Comparison of ENCODE assay signal across 9 cellular contexts in the genomic region with DNA sequence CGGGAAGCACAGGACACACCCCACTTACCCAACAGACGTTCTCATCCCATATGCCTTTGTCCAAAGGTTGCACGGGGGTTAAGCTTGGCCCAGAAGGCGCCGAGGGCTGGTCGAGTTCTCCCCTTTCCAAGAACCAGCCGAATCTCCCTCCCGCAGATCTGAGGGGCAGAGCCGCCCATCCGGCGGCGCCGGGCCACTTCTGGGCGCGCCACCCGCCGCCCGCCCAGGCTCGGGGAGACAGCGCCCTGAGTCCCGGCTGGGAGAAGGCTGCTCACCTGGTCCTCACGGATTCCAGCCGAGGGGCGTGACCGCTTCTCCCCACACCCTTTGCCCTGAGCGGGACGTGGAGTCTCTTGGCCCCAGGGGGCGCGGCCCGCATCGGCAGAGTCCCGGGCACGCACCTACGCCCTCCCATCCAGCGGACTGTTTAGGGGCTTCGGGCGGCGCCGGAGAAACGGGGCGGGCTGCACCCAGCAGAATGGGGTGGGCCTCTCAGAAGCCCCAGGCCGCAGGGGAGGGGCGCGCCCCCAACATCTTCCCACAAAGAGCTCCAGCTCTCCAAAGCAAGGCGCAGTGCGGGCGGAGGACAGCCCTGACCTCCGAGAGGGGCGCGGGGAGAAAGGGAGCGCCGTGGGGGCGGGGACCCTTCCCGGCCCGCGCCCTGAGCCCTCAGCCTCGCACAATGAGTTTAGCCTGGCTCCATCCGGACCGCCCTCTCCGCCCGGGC. TPM values are rescaled to one million over a fixed set of nuclear protein-coding genes. Genes with fewer than 3 reads are reported as not detected.
DNase-seq lines count a peak whose midpoint lies in the region; ATAC-seq, FAIRE-seq and TF ChIP-seq lines count a peak whose summit lies in the region.
"Had no signal": no experiment of that assay in that cellular context is flagged by ENCODE, and none has a peak within 500 bp of the region (broad histone marks: within the 10 kb centered on the region; RNA-seq: fewer than 3 reads in every experiment).

No MANE protein-coding gene starts in this region.

- no peaks in the 10 kb centered on the region for H3K9me2 ChIP-seq in PC-3 (replicated peaks; ENCODE audit: low read length)

- FAIRE-seq in bronchial epithelial cell (lab: Jason Lieb, UNC): no peak
- FAIRE-seq: colon had no signal

- TF ChIP-seq POLR2A in lower leg skin (IDR thresholded peaks at IDR 0.05): no peak
- TF ChIP-seq POLR2A in thyroid gland (IDR thresholded peaks at IDR 0.05): no peak

- CTCF ChIA-PET in PC-3 (lab: Charles Lee): no interaction called here

- no peaks in the 10 kb centered on the region for H3K36me3 ChIP-seq in PC-3 (ENCODE audit: low read depth, low read length)
- H3K36me3 ChIP-seq in bronchial epithelial cell (ENCODE audit: control insufficient read depth, insufficient read depth, low read length): no peaks in the 10 kb centered on the region
- no peaks in the 10 kb centered on the region for H3K36me3 ChIP-seq in thyroid gland

- H2AFZ ChIP-seq in PC-3 (ENCODE audit: low read length): peak overlapping the region; percentile 93

- H3K4me1 ChIP-seq in PC-3 (ENCODE audit: insufficient read depth, low read length) (peaks cover 25% of the 10 kb centered on the region), thyroid gland (peaks cover 8 to 14% of the 10 kb centered on the region in 2 donors)

- POLR2A ChIA-PET in PC-3 (lab: Charles Lee; ENCODE audit: unreplicated experiment): no interaction called here

- no TSS peak for BruUV-seq in PC-3 (replicated peaks; lab: Mats Ljungman, UMichigan)

- H3K4me3 ChIP-seq in PC-3 (ENCODE audit: low read length) (peak overlapping the region; percentile 81), bronchial epithelial cell (ENCODE audit: low read depth, low read length) (peak overlapping the region; percentile 71), lower leg skin (ENCODE audit: low read depth, poor library complexity, severe bottlenecking) (peak overlapping the region; percentile 50), thyroid gland (replicated peaks in 1 of 3) (peak overlapping the region; percentile 48 to 75 (median 62))

- no peaks in the 10 kb centered on the region for H3K9me3 ChIP-seq in PC-3 (ENCODE audit: low read length)
- no peaks in the 10 kb centered on the region for H3K9me3 ChIP-seq in thyroid gland

- intact Hi-C loops in PC-3 (cut with micrococcal nuclease) (no loop called here), lower leg skin (cut with DNase I; ENCODE audit: low total_unique reads) (no loop called here), thyroid gland (cut with DNase I) (no loop called here)

- WGBS in lower leg skin, 2 donors: 0% methylated on average over 21 to 41 of the region's 61 CpGs
- 0 to 2% methylated on average over 5 to 12 of the region's 61 CpGs for WGBS in thyroid gland, 2 donors

- H3F3A ChIP-seq in PC-3 (ENCODE audit: low read length, unreplicated experiment): no peaks in the 10 kb centered on the region

- H4K20me1 ChIP-seq in PC-3 (ENCODE audit: low read length): no peaks in the 10 kb centered on the region

- peak; percentile 68 for DNase-seq in activated CD8-positive, alpha-beta memory T cell treated with anti-CD3 and anti-CD28 coated beads for 24 hours
- no peak for DNase-seq in activated CD8-positive, alpha-beta memory T cell treated with anti-CD3 and anti-CD28 coated beads, Interleukin-2, amount 50 U/mL, for 4 hours
- DNase-seq in PC-3 (peak; percentile 44), bronchial epithelial cell (ENCODE audit: low read depth) (peak; percentile 14), lower leg skin (ENCODE audit: low spot score in 2 of 2) (no peak), thyroid gland (peak; percentile 17 to 32), NCI-H510A (lab: John Stamatoyannopoulos, UW) (no peak)

- TF ChIP-seq CTCF in PC-3 (conservative IDR thresholded peaks at IDR 0.05; ENCODE audit: low read depth, low read length) (0 out of 2 replicates have a peak, but pooled peaks have one; percentile 21), bronchial epithelial cell (IDR thresholded peaks at IDR 0.05; ENCODE audit: insufficient read depth, low read length, severe bottlenecking) (no peak), lower leg skin (IDR thresholded peaks at IDR 0.05) (no peak), thyroid gland (IDR thresholded peaks at IDR 0.05) (no peak)

- H3K27ac ChIP-seq in PC-3 (ENCODE audit: low read length) (no peak overlapping the region), thyroid gland (peak overlapping the region in 1 of 3 donors; percentile 3)

- ATAC-seq in PC-3: peak; percentile 39
- ATAC-seq in GM19324 (IDR thresholded peaks at IDR 0.05; ENCODE audit: low FRiP score, unreplicated experiment): no peak

- H3K9ac ChIP-seq in PC-3 (ENCODE audit: low read length): peak overlapping the region; percentile 52

- H3K4me2 ChIP-seq in PC-3 (ENCODE audit: low read length): peak overlapping the region; percentile 94

- H3K27me3 ChIP-seq in PC-3 (ENCODE audit: low read length) (no peaks in the 10 kb centered on the region), bronchial epithelial cell (ENCODE audit: control insufficient read depth, insufficient read depth, low read length) (no peaks in the 10 kb centered on the region), thyroid gland (no peaks in the 10 kb centered on the region)

- no peaks in the 10 kb centered on the region for H3K79me2 ChIP-seq in PC-3 (ENCODE audit: low read length)

RNA-seq across cellular contexts. Expression of gene GPR161, which starts 0.6 kb away (rescaled TPM):
- 10.3 and 11.8 TPM in 2 replicates for total RNA-seq in PC-3 (2014; rRNA removed)
- 7.4 and 8.2 TPM in 2 replicates for total RNA-seq in bronchial epithelial cell
- 1 to 10 TPM in 3 of 4 donors, under 1 TPM in 1; 0.97 to 5.9 (median 1.6) TPM for total RNA-seq in lower leg skin
- total RNA-seq in thyroid gland: 1 to 10 TPM; 1.4 to 3.2 (median 2.3) TPM

RNA-seq across cellular contexts. Expression of gene TIPRL, which starts 42.6 kb away (rescaled TPM):
- total RNA-seq in PC-3 (2014; rRNA removed): 41.6 and 50.1 TPM in 2 replicates
- 25.3 and 38.5 TPM in 2 replicates for total RNA-seq in bronchial epithelial cell
- total RNA-seq in lower leg skin: 10 to 100 TPM; 13.2 to 21.8 (median 18.6) TPM
- 10 to 100 TPM; 19.3 to 25.7 (median 21.7) TPM for total RNA-seq in thyroid gland

Comparison
In these comparisons a context has a peak if more than half of its experiments do, and no peak if none do; other contexts are left out.
1. DNase-seq: peak in activated CD8-positive, alpha-beta memory T cell treated with anti-CD3 and anti-CD28 coated beads for 24 hours (single experiment), PC-3 (single experiment), bronchial epithelial cell (single experiment) and thyroid gland (2 of 2); none in activated CD8-positive, alpha-beta memory T cell treated with anti-CD3 and anti-CD28 coated beads, Interleukin-2, amount 50 U/mL, for 4 hours (single experiment), lower leg skin (0 of 2) and NCI-H510A (single experiment).
2. Peak in every context shown above with its lines, with median percentiles within 50 percentile points of each other: H3K4me3 ChIP-seq.